7 cellular contexts compared by ENCODE assay signal in genomic region chr1:243589286-243589685, GRCh38.
ATAC-seq lines count a peak whose summit lies in the region.

No MANE protein-coding gene starts in this region.

- ATAC-seq in GM18858 (IDR thresholded peaks at IDR 0.05; ENCODE audit: unreplicated experiment) (peak; percentile 71), GM19397 (IDR thresholded peaks at IDR 0.05; ENCODE audit: unreplicated experiment) (peak; percentile 69), GM21576 (IDR thresholded peaks at IDR 0.05; ENCODE audit: unreplicated experiment) (peak; percentile 74), HG02840 (IDR thresholded peaks at IDR 0.05; ENCODE audit: low FRiP score, unreplicated experiment) (peak; percentile 79), HG03097 (IDR thresholded peaks at IDR 0.05; ENCODE audit: low FRiP score, unreplicated experiment) (peak; percentile 54), HG03469 (IDR thresholded peaks at IDR 0.05; ENCODE audit: unreplicated experiment) (peak; percentile 61)
- ATAC-seq in activated CD4-positive, CD25-positive, alpha-beta regulatory T cell treated with anti-CD3 and anti-CD28 coated beads, Interleukin-2, amount 50 U/mL, for 24 hours: peak; percentile 19 to 25

Comparison
In these comparisons a context has a peak if more than half of its experiments do, and no peak if none do; other contexts are left out.
1. Peak in every context shown above with its lines: ATAC-seq.
2. ATAC-seq: peak in every context shown above with its lines; median percentile 79 in HG02840; 74 in GM21576; 71 in GM18858; 69 in GM19397; 61 in HG03469; 54 in HG03097; 22 in activated CD4-positive, CD25-positive, alpha-beta regulatory T cell treated with anti-CD3 and anti-CD28 coated beads, Interleukin-2, amount 50 U/mL, for 24 hours.